Comparison of ENCODE assay signal across 1 cellular context in the genomic region with DNA sequence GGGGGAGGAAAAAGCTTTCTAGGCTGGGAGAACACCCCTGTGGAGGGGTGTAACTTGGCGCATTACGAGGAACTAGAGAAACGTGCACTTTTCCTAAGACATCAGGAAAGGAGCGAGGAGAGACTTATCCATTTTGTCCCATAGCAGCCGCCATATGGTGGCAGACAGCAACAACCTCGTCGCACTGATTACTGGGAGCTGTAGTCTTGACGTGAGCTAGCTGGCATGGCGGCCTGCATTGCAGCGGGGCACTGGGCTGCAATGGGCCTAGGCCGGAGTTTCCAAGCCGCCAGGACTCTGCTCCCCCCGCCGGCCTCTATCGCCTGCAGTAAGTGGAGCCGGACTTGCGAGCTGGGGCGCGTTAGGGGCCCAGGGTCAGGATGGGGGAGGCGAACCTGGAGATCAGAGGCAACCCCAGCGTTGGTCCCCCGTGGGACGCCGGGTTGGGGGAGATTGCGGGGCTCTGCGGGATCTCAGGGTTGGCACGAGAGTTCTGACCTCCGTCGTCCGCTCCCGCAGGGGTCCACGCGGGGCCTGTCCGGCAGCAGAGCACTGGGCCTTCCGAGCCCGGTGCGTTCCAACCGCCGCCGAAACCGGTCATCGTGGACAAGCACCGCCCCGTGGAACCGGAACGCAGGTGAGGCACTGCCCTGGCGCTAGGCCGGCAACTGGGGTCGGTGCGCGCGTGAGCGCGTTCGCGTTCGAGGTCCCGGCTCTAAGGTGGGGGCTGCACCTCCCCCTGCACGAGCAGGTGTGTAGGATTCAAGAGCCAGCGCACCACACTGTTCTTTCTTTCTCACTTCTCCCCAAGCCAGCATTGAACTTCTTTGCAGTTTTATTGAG.
TF ChIP-seq lines count a peak whose summit lies in the region.

A gene (plus strand): TSS at position 201 of the 843 bp plus-strand sequence. CDS start 25 bp downstream, at position 226.

TF ChIP-seq in HepG2, 621 proteins besides CTCF, POLR2A, EP300 and RAD21 (continued from another document and continues in another):
- peak; percentile 92 for TF ChIP-seq ZNF674 (CRISPR knock-in tag; IDR thresholded peaks at IDR 0.05; ENCODE audit: low read depth)
- TF ChIP-seq, protein P1, sequence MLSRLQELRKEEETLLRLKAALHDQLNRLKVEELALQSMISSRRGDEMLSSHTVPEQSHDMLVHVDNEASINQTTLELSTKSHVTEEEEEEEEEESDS (CRISPR knock-in tag; IDR thresholded peaks at IDR 0.05; ENCODE audit: borderline replicate concordance) = peak; percentile 58; the same call in 1 of the 2 replicates
- TF ChIP-seq, protein P2, sequence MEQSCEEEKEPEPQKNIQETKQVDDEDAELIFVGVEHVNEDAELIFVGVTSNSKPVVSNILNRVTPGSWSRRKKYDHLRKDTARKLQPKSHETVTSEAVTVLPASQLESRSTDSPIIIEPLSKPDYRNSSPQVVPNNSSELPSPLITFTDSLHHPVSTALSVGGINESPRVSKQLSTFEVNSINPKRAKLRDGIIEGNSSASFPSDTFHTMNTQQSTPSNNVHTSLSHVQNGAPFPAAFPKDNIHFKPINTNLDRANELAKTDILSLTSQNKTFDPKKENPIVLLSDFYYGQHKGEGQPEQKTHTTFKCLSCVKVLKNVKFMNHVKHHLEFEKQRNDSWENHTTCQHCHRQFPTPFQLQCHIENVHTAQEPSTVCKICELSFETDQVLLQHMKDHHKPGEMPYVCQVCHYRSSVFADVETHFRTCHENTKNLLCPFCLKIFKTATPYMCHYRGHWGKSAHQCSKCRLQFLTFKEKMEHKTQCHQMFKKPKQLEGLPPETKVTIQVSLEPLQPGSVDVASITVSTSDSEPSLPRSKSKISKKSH (CRISPR knock-in tag; IDR thresholded peaks at IDR 0.05; ENCODE audit: borderline replicate concordance) = peak; percentile 98
- TF ChIP-seq, protein P3, sequence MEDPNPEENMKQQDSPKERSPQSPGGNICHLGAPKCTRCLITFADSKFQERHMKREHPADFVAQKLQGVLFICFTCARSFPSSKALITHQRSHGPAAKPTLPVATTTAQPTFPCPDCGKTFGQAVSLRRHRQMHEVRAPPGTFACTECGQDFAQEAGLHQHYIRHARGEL (CRISPR knock-in tag; IDR thresholded peaks at IDR 0.05) = no peak
- peak; percentile 43; the same call in 1 of the 2 replicates for TF ChIP-seq KLF12 (CRISPR knock-in tag; IDR thresholded peaks at IDR 0.05; ENCODE audit: borderline replicate concordance)
- TF ChIP-seq ZSCAN12 (CRISPR knock-in tag; IDR thresholded peaks at IDR 0.05) = peak; percentile 29; the same call in 1 of the 2 replicates
- peak; percentile 92; the same call in 1 of the 2 replicates for TF ChIP-seq ZNF577 (CRISPR knock-in tag; IDR thresholded peaks at IDR 0.05; ENCODE audit: borderline replicate concordance, low read depth)
- no peak for TF ChIP-seq SMAD9 (CRISPR knock-in tag; IDR thresholded peaks at IDR 0.05)
- no peak; the same call in none of the 2 replicates for TF ChIP-seq RARA (CRISPR knock-in tag; IDR thresholded peaks at IDR 0.05)
- TF ChIP-seq ZMAT3 (CRISPR knock-in tag; conservative IDR thresholded peaks at IDR 0.05) = peak; percentile 82
- peak; percentile 17; the same call in 1 of the 2 replicates for TF ChIP-seq NFYB (CRISPR knock-in tag; IDR thresholded peaks at IDR 0.05)
- peak; percentile 70 for TF ChIP-seq MIER2 (CRISPR knock-in tag; IDR thresholded peaks at IDR 0.05)
- no peak for TF ChIP-seq JARID2 (CRISPR knock-in tag; IDR thresholded peaks at IDR 0.05; ENCODE audit: insufficient replicate concordance)
- peak; percentile 92 for TF ChIP-seq FOXK2 (IDR thresholded peaks at IDR 0.05)
- TF ChIP-seq HNF4A (CRISPR knock-in tag; IDR thresholded peaks at IDR 0.05) = no peak; the same call in 1 of the 2 replicates
- TF ChIP-seq, protein P4, sequence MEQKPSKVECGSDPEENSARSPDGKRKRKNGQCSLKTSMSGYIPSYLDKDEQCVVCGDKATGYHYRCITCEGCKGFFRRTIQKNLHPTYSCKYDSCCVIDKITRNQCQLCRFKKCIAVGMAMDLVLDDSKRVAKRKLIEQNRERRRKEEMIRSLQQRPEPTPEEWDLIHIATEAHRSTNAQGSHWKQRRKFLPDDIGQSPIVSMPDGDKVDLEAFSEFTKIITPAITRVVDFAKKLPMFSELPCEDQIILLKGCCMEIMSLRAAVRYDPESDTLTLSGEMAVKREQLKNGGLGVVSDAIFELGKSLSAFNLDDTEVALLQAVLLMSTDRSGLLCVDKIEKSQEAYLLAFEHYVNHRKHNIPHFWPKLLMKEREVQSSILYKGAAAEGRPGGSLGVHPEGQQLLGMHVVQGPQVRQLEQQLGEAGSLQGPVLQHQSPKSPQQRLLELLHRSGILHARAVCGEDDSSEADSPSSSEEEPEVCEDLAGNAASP (CRISPR knock-in tag; IDR thresholded peaks at IDR 0.05; ENCODE audit: borderline replicate concordance) = peak; percentile 46; the same call in 1 of the 2 replicates
- TF ChIP-seq ZNF552 (CRISPR knock-in tag; IDR thresholded peaks at IDR 0.05; ENCODE audit: borderline replicate concordance) = peak; percentile 83; the same call in 1 of the 2 replicates
- TF ChIP-seq ZNF251 (CRISPR knock-in tag; IDR thresholded peaks at IDR 0.05) = no peak
- peak; percentile 97 for TF ChIP-seq KDM5B (CRISPR knock-in tag; IDR thresholded peaks at IDR 0.05; ENCODE audit: borderline replicate concordance)
- 0 out of 2 replicates have a peak, but pooled peaks have one; percentile 68 for TF ChIP-seq ZNF17 (CRISPR knock-in tag; IDR thresholded peaks at IDR 0.05)
- TF ChIP-seq CBX5 (CRISPR knock-in tag; IDR thresholded peaks at IDR 0.05; ENCODE audit: borderline replicate concordance) = peak; percentile 87
- TF ChIP-seq ZNF24 (IDR thresholded peaks at IDR 0.05) = peak; percentile 44
- TF ChIP-seq ZNF768 (CRISPR knock-in tag; IDR thresholded peaks at IDR 0.05) = peak; percentile 77
- 0 out of 2 replicates have a peak, but pooled peaks have one; percentile 30 for TF ChIP-seq MYNN (CRISPR knock-in tag; IDR thresholded peaks at IDR 0.05; ENCODE audit: low read depth)
- TF ChIP-seq, protein P5, sequence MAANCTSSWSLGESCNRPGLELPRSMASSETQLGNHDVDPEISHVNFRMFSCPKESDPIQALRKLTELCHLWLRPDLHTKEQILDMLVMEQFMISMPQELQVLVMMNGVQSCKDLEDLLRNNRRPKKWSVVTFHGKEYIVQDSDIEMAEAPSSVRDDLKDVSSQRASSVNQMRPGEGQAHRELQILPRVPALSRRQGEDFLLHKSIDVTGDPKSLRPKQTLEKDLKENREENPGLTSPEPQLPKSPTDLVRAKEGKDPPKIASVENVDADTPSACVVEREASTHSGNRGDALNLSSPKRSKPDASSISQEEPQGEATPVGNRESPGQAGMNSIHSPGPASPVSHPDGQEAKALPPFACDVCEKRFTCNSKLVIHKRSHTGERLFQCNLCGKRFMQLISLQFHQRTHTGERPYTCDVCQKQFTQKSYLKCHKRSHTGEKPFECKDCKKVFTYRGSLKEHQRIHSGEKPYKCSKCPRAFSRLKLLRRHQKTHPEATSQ (CRISPR knock-in tag; IDR thresholded peaks at IDR 0.05; ENCODE audit: borderline replicate concordance) = peak; percentile 56
- peak; percentile 95 for TF ChIP-seq ZNF350 (CRISPR knock-in tag; IDR thresholded peaks at IDR 0.05; ENCODE audit: borderline replicate concordance, low read depth)
- peak; percentile 65 for TF ChIP-seq HIVEP1 (CRISPR knock-in tag; IDR thresholded peaks at IDR 0.05)
- no peak for TF ChIP-seq ZFAT (CRISPR knock-in tag; conservative IDR thresholded peaks at IDR 0.05)
- peak; percentile 98 for TF ChIP-seq TAF1 (CRISPR knock-in tag; IDR thresholded peaks at IDR 0.05)
- TF ChIP-seq ZNF570 (CRISPR knock-in tag; IDR thresholded peaks at IDR 0.05; ENCODE audit: borderline replicate concordance) = 0 out of 2 replicates have a peak, but pooled peaks have one; percentile 37
- TF ChIP-seq ATM (IDR thresholded peaks at IDR 0.05; ENCODE audit: borderline replicate concordance) = no peak
- TF ChIP-seq NFATC3 (CRISPR knock-in tag; IDR thresholded peaks at IDR 0.05) = no peak; the same call in 1 of the 2 replicates
- peak; percentile 80 for TF ChIP-seq ZNF543 (CRISPR knock-in tag; IDR thresholded peaks at IDR 0.05)
- TF ChIP-seq ZBTB8A (CRISPR knock-in tag; IDR thresholded peaks at IDR 0.05; ENCODE audit: borderline replicate concordance, low read depth) = peak; percentile 96
- TF ChIP-seq SNAI1 (CRISPR knock-in tag; IDR thresholded peaks at IDR 0.05; ENCODE audit: borderline replicate concordance) = peak; percentile 74; the same call in 1 of the 2 replicates
- TF ChIP-seq CBFB (CRISPR knock-in tag; IDR thresholded peaks at IDR 0.05) = peak; percentile 52
- TF ChIP-seq RFXAP (CRISPR knock-in tag; IDR thresholded peaks at IDR 0.05; ENCODE audit: borderline replicate concordance) = peak; percentile 57; the same call in 1 of the 2 replicates
- TF ChIP-seq, protein P6, sequence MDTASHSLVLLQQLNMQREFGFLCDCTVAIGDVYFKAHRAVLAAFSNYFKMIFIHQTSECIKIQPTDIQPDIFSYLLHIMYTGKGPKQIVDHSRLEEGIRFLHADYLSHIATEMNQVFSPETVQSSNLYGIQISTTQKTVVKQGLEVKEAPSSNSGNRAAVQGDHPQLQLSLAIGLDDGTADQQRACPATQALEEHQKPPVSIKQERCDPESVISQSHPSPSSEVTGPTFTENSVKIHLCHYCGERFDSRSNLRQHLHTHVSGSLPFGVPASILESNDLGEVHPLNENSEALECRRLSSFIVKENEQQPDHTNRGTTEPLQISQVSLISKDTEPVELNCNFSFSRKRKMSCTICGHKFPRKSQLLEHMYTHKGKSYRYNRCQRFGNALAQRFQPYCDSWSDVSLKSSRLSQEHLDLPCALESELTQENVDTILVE (CRISPR knock-in tag; IDR thresholded peaks at IDR 0.05) = 0 out of 2 replicates have a peak, but pooled peaks have one; percentile 14
- 0 out of 2 replicates have a peak, but pooled peaks have one; percentile 66 for TF ChIP-seq TSC22D2 (CRISPR knock-in tag; IDR thresholded peaks at IDR 0.05; ENCODE audit: borderline replicate concordance)
- TF ChIP-seq NCOR1 (IDR thresholded peaks at IDR 0.05; ENCODE audit: borderline replicate concordance, low read length) = no peak
- TF ChIP-seq HNRNPLL (IDR thresholded peaks at IDR 0.05; ENCODE audit: low read depth, low read length, poor library complexity, severe bottlenecking) = peak; percentile 71
- TF ChIP-seq, protein P7, sequence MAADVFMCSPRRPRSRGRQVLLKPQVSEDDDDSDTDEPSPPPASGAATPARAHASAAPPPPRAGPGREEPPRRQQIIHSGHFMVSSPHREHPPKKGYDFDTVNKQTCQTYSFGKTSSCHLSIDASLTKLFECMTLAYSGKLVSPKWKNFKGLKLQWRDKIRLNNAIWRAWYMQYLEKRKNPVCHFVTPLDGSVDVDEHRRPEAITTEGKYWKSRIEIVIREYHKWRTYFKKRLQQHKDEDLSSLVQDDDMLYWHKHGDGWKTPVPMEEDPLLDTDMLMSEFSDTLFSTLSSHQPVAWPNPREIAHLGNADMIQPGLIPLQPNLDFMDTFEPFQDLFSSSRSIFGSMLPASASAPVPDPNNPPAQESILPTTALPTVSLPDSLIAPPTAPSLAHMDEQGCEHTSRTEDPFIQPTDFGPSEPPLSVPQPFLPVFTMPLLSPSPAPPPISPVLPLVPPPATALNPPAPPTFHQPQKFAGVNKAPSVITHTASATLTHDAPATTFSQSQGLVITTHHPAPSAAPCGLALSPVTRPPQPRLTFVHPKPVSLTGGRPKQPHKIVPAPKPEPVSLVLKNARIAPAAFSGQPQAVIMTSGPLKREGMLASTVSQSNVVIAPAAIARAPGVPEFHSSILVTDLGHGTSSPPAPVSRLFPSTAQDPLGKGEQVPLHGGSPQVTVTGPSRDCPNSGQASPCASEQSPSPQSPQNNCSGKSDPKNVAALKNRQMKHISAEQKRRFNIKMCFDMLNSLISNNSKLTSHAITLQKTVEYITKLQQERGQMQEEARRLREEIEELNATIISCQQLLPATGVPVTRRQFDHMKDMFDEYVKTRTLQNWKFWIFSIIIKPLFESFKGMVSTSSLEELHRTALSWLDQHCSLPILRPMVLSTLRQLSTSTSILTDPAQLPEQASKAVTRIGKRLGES (CRISPR knock-in tag; IDR thresholded peaks at IDR 0.05; ENCODE audit: borderline replicate concordance) = peak; percentile 62; the same call in 1 of the 2 replicates
- TF ChIP-seq, protein P8, sequence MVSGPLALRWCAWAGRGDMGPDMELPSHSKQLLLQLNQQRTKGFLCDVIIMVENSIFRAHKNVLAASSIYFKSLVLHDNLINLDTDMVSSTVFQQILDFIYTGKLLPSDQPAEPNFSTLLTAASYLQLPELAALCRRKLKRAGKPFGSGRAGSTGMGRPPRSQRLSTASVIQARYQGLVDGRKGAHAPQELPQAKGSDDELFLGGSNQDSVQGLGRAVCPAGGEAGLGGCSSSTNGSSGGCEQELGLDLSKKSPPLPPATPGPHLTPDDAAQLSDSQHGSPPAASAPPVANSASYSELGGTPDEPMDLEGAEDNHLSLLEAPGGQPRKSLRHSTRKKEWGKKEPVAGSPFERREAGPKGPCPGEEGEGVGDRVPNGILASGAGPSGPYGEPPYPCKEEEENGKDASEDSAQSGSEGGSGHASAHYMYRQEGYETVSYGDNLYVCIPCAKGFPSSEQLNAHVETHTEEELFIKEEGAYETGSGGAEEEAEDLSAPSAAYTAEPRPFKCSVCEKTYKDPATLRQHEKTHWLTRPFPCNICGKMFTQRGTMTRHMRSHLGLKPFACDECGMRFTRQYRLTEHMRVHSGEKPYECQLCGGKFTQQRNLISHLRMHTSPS (CRISPR knock-in tag; IDR thresholded peaks at IDR 0.05; ENCODE audit: low read depth) = 0 out of 2 replicates have a peak, but pooled peaks have one; percentile 69
- TF ChIP-seq SAP130 (CRISPR knock-in tag; IDR thresholded peaks at IDR 0.05; ENCODE audit: low read depth) = peak; percentile 89
- TF ChIP-seq, protein P9, sequence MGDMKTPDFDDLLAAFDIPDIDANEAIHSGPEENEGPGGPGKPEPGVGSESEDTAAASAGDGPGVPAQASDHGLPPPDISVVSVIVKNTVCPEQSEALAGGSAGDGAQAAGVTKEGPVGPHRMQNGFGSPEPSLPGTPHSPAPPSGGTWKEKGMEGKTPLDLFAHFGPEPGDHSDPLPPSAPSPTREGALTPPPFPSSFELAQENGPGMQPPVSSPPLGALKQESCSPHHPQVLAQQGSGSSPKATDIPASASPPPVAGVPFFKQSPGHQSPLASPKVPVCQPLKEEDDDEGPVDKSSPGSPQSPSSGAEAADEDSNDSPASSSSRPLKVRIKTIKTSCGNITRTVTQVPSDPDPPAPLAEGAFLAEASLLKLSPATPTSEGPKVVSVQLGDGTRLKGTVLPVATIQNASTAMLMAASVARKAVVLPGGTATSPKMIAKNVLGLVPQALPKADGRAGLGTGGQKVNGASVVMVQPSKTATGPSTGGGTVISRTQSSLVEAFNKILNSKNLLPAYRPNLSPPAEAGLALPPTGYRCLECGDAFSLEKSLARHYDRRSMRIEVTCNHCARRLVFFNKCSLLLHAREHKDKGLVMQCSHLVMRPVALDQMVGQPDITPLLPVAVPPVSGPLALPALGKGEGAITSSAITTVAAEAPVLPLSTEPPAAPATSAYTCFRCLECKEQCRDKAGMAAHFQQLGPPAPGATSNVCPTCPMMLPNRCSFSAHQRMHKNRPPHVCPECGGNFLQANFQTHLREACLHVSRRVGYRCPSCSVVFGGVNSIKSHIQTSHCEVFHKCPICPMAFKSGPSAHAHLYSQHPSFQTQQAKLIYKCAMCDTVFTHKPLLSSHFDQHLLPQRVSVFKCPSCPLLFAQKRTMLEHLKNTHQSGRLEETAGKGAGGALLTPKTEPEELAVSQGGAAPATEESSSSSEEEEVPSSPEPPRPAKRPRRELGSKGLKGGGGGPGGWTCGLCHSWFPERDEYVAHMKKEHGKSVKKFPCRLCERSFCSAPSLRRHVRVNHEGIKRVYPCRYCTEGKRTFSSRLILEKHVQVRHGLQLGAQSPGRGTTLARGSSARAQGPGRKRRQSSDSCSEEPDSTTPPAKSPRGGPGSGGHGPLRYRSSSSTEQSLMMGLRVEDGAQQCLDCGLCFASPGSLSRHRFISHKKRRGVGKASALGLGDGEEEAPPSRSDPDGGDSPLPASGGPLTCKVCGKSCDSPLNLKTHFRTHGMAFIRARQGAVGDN (CRISPR knock-in tag; IDR thresholded peaks at IDR 0.05) = peak; percentile 96
- peak; percentile 90 for TF ChIP-seq ZNF230 (CRISPR knock-in tag; IDR thresholded peaks at IDR 0.05)
- TF ChIP-seq FLYWCH1 (CRISPR knock-in tag; IDR thresholded peaks at IDR 0.05) = peak; percentile 98
